ENCODE assay signal across 12 cellular contexts in genomic region chr10:7485267-7485601, GRCh38.
DNase-seq lines count a peak whose midpoint lies in the region; ATAC-seq and TF ChIP-seq lines count a peak whose summit lies in the region.
"Had no signal": no experiment of that assay in that cellular context is flagged by ENCODE, and none has a peak within 500 bp of the region (broad histone marks: within the 10 kb centered on the region; RNA-seq: fewer than 3 reads in every experiment).

No MANE protein-coding gene starts in this region.

- CTCF ChIA-PET in activated B cell treated with CpG ODN at 0.5 μM for 24 hours (lab: Charles Lee) = no interaction called here

- intact Hi-C loops in activated B cell treated with CpG ODN at 0.5 μM for 24 hours (cut with micrococcal nuclease) (loop anchor here (1.0 to 2.0 kb wide), 2 partner anchors 13 to 38 kb away; no protein-coding TSS in a partner anchor), left lung (cut with DNase I) (no loop called here)

- H3K4me1 ChIP-seq in BLaER1 treated with 17β-estradiol and CSF1 and Interleukin-3, amounts not matched to agents 10 nM and 100 nM = peaks cover 43 to 87% (median 74%) of the 10 kb centered on the region in 10 experiments
- peaks cover 5 to 37% of the 10 kb centered on the region in 2 donors for H3K4me1 ChIP-seq in left lung
- H3K4me1 ChIP-seq: Caco-2, SJCRH30 had no signal

- H3K9me3 Mint-ChIP-seq in activated B cell treated with CpG ODN at 0.5 μM for 24 hours (no peaks in the 10 kb centered on the region), memory B cell (peaks cover 4% of the 10 kb centered on the region)

- POLR2A ChIA-PET in activated B cell treated with CpG ODN at 0.5 μM for 24 hours (lab: Charles Lee) = interaction anchor here (0.9 to 1.4 kb wide), 6 partner anchors 12 to 75 kb away, joined by 3 to 8 read pairs (median 4); partner anchors contain the start of gene SFMBT2

- H4K20me1 ChIP-seq in BLaER1 treated with 17β-estradiol and CSF1 and Interleukin-3, amounts not matched to agents 10 nM and 100 nM = no peaks in the 10 kb centered on the region

- H3K27me3 ChIP-seq in BLaER1 treated with 17β-estradiol and CSF1 and Interleukin-3, amounts not matched to agents 10 nM and 100 nM = no peaks in the 10 kb centered on the region
- peaks cover 0 to 14% of the 10 kb centered on the region in 2 donors for H3K27me3 ChIP-seq in left lung
- H3K27me3 ChIP-seq: SJCRH30 had no signal

- H3K27me3 Mint-ChIP-seq in activated B cell treated with CpG ODN at 0.5 μM for 24 hours (no peaks in the 10 kb centered on the region), memory B cell (no peaks in the 10 kb centered on the region)

- ATAC-seq in GM21529 (IDR thresholded peaks at IDR 0.05; ENCODE audit: unreplicated experiment) (peak; percentile 1), activated B cell treated with CpG ODN at 0.5 μM for 24 hours (ENCODE audit: low read depth) (no peak), memory B cell (ENCODE audit: low read depth) (peak; percentile 1), left lung (no peak), HG03460 (IDR thresholded peaks at IDR 0.05; ENCODE audit: unreplicated experiment) (no peak), GM18868 (IDR thresholded peaks at IDR 0.05; ENCODE audit: unreplicated experiment) (no peak)

- H3K4me3 Mint-ChIP-seq in activated B cell treated with CpG ODN at 0.5 μM for 24 hours (peak overlapping the region; percentile 76), memory B cell (peak overlapping the region; percentile 78)

- no peak for DNase-seq in activated B cell treated with CpG ODN at 0.5 μM for 24 hours
- no peak for DNase-seq in memory B cell (ENCODE audit: low spot score in 2 of 2)
- DNase-seq in NCI-H2107 (lab: John Stamatoyannopoulos, UW) = no peak
- no peak for DNase-seq in left lung
- DNase-seq: Caco-2, left ventricle myocardium superior, NCI-H345, SJCRH30 had no signal

- TF ChIP-seq CTCF in activated B cell treated with CpG ODN at 0.5 μM for 24 hours (IDR thresholded peaks at IDR 0.05) (no peak), left lung (IDR thresholded peaks at IDR 0.05) (no peak)

- H3K9me3 ChIP-seq in BLaER1 treated with 17β-estradiol and CSF1 and Interleukin-3, amounts not matched to agents 10 nM and 100 nM (replicated peaks in 1 of 11) = peaks cover 0 to 7% (median 0%) of the 10 kb centered on the region in 11 experiments; a peak in 2 of 22 replicates
- no peaks in the 10 kb centered on the region for H3K9me3 ChIP-seq in left lung
- H3K9me3 ChIP-seq: Caco-2, SJCRH30 had no signal

- H3K27ac Mint-ChIP-seq in activated B cell treated with CpG ODN at 0.5 μM for 24 hours (peak overlapping the region; percentile 53), memory B cell (peak overlapping the region; percentile 77)

- H3K36me3 Mint-ChIP-seq in activated B cell treated with CpG ODN at 0.5 μM for 24 hours (ENCODE audit: low read depth) (no peaks in the 10 kb centered on the region), memory B cell (no peaks in the 10 kb centered on the region)

- no peaks in the 10 kb centered on the region for H3K36me3 ChIP-seq in BLaER1 treated with 17β-estradiol and CSF1 and Interleukin-3, amounts not matched to agents 10 nM and 100 nM
- H3K36me3 ChIP-seq in left lung = no peaks in the 10 kb centered on the region
- H3K36me3 ChIP-seq: SJCRH30 had no signal

- H3K4me3 ChIP-seq in BLaER1 treated with 17β-estradiol and CSF1 and Interleukin-3, amounts not matched to agents 10 nM and 100 nM = peak overlapping the region; percentile 22 to 66 (median 52); a peak in 19 of 20 replicates
- H3K4me3 ChIP-seq in left lung = no peak overlapping the region
- H3K4me3 ChIP-seq: SJCRH30 had no signal

- peak overlapping the region in 9 of 11 experiments; percentile 29 to 74 (median 57); a peak in 17 of 22 replicates for H3K27ac ChIP-seq in BLaER1 treated with 17β-estradiol and CSF1 and Interleukin-3, amounts not matched to agents 10 nM and 100 nM
- peak overlapping the region in 1 of 2 donors; percentile 60 for H3K27ac ChIP-seq in left lung
- H3K27ac ChIP-seq: SJCRH30 had no signal

- H3K9ac ChIP-seq in BLaER1 treated with 17β-estradiol and CSF1 and Interleukin-3, amounts not matched to agents 10 nM and 100 nM = peak overlapping the region in 9 of 11 experiments; percentile 18 to 63 (median 47); a peak in 16 of 22 replicates

- H3K4me2 ChIP-seq in BLaER1 treated with 17β-estradiol and CSF1 and Interleukin-3, amounts not matched to agents 10 nM and 100 nM = peak overlapping the region; percentile 75 to 90 (median 83)

- H3K4me1 Mint-ChIP-seq in activated B cell treated with CpG ODN at 0.5 μM for 24 hours (peaks cover 62% of the 10 kb centered on the region), memory B cell (peaks cover 52% of the 10 kb centered on the region)

Comparison
In these comparisons a context has a peak if more than half of its experiments do, and no peak if none do; other contexts are left out.
1. H3K4me3 ChIP-seq: peak in BLaER1 treated with 17β-estradiol and CSF1 and Interleukin-3, amounts not matched to agents 10 nM and 100 nM (10 of 10); none in left lung (0 of 2).
2. ATAC-seq: peak in GM21529 (single experiment) and memory B cell (single experiment); none in activated B cell treated with CpG ODN at 0.5 μM for 24 hours (single experiment), left lung (single experiment), HG03460 (single experiment) and GM18868 (single experiment).